12 cellular contexts compared by ENCODE assay signal in genomic region chr3:114308377-114308776, GRCh38. TPM values are rescaled to one million over a fixed set of nuclear protein-coding genes. Genes with fewer than 3 reads are reported as not detected.
DNase-seq lines count a peak whose midpoint lies in the region; ATAC-seq and TF ChIP-seq lines count a peak whose summit lies in the region.
"Had no signal": no experiment of that assay in that cellular context is flagged by ENCODE, and none has a peak within 500 bp of the region (broad histone marks: within the 10 kb centered on the region; RNA-seq: fewer than 3 reads in every experiment).

No MANE protein-coding gene starts in this region.

- peak overlapping the region; percentile 49 for H3K4me3 Mint-ChIP-seq in activated CD4-positive, alpha-beta T cell treated with anti-CD3 and anti-CD28 coated beads, Interleukin-2, amount 10 ng/mL, durations not matched to agents 24 days and 14 days
- H3K4me3 Mint-ChIP-seq in natural killer cell = peak overlapping the region; percentile 4

- H3K9me3 Mint-ChIP-seq in activated CD4-positive, alpha-beta T cell treated with anti-CD3 and anti-CD28 coated beads, Interleukin-2, amount 10 ng/mL, durations not matched to agents 24 days and 14 days = peaks cover 15% of the 10 kb centered on the region
- no peaks in the 10 kb centered on the region for H3K9me3 Mint-ChIP-seq in natural killer cell

- peak overlapping the region; percentile 92 for H3K27ac Mint-ChIP-seq in activated CD4-positive, alpha-beta T cell treated with anti-CD3 and anti-CD28 coated beads, Interleukin-2, amount 10 ng/mL, durations not matched to agents 24 days and 14 days
- H3K27ac Mint-ChIP-seq in natural killer cell = peak overlapping the region; percentile 84 to 87

- DNase-seq in activated CD4-positive, alpha-beta T cell treated with anti-CD3 and anti-CD28 coated beads, Interleukin-2, amount 10 ng/mL, durations not matched to agents 24 days and 14 days = no peak
- DNase-seq in activated CD4-positive, alpha-beta T cell treated with anti-CD3 and anti-CD28 coated beads, Interleukin-2, amount 50 U/mL, for 4 hours = no peak
- DNase-seq in natural killer cell (no peak), NCI-H1417 treated with DMSO at 0.1 percent for 48 hours (lab: John Stamatoyannopoulos, UW) (no peak), anterior cingulate cortex (lab: John Stamatoyannopoulos, UW) (no peak)
- DNase-seq in stimulated activated CD8-positive, alpha-beta memory T cell treated with anti-CD3 and anti-CD28 coated beads, Interleukin-4, amount 100 ng/mL, for 48 hours = no peak
- DNase-seq: NCI-H1694 treated with DMSO at 0.1 percent for 48 hours, sigmoid colon had no signal

- ATAC-seq in HG02623 (IDR thresholded peaks at IDR 0.05; ENCODE audit: unreplicated experiment) (peak; percentile 9), HG03571 (IDR thresholded peaks at IDR 0.05; ENCODE audit: unreplicated experiment) (peak; percentile 26), natural killer cell (no peak)

- H3K4me1 Mint-ChIP-seq in activated CD4-positive, alpha-beta T cell treated with anti-CD3 and anti-CD28 coated beads, Interleukin-2, amount 10 ng/mL, durations not matched to agents 24 days and 14 days = peaks cover 29% of the 10 kb centered on the region
- H3K4me1 Mint-ChIP-seq in natural killer cell = peaks cover 45 to 49% of the 10 kb centered on the region in 2 donors

- intact Hi-C loops in activated CD4-positive, alpha-beta T cell treated with anti-CD3 and anti-CD28 coated beads, Interleukin-2, amount 10 ng/mL, durations not matched to agents 24 days and 14 days (cut with micrococcal nuclease) = loop anchor here (1.0 to 2.0 kb wide), 3 partner anchors 8 to 20 kb away; no protein-coding TSS in a partner anchor
- intact Hi-C loops in natural killer cell (cut with micrococcal nuclease) = no loop called here

- no peak for TF ChIP-seq CTCF in natural killer cell (IDR thresholded peaks at IDR 0.05)

- H3K36me3 Mint-ChIP-seq in activated CD4-positive, alpha-beta T cell treated with anti-CD3 and anti-CD28 coated beads, Interleukin-2, amount 10 ng/mL, durations not matched to agents 24 days and 14 days (ENCODE audit: low read depth) = no peaks in the 10 kb centered on the region
- no peaks in the 10 kb centered on the region for H3K36me3 Mint-ChIP-seq in natural killer cell

- no peaks in the 10 kb centered on the region for H3K27me3 Mint-ChIP-seq in activated CD4-positive, alpha-beta T cell treated with anti-CD3 and anti-CD28 coated beads, Interleukin-2, amount 10 ng/mL, durations not matched to agents 24 days and 14 days
- no peaks in the 10 kb centered on the region for H3K27me3 Mint-ChIP-seq in natural killer cell (ENCODE audit: low read depth in 2 of 2)

RNA-seq across cellular contexts. Expression of gene TIGIT, which starts 14.5 kb away (rescaled TPM):
- 2.5 and 4.7 TPM in 2 replicates for total RNA-seq in activated CD4-positive, alpha-beta T cell treated with anti-CD3 and anti-CD28 coated beads, Interleukin-2, amount 10 ng/mL, durations not matched to agents 24 days and 14 days
- 10 to 100 TPM; 24.9 to 52.3 (median 43.9) TPM for total RNA-seq in natural killer cell
- total RNA-seq: Daoy, HT1080 had no signal

Comparison
In these comparisons a context has a peak if more than half of its experiments do, and no peak if none do; other contexts are left out.
1. ATAC-seq: peak in HG02623 (single experiment) and HG03571 (single experiment); none in natural killer cell (0 of 3).